In the genomic region with DNA sequence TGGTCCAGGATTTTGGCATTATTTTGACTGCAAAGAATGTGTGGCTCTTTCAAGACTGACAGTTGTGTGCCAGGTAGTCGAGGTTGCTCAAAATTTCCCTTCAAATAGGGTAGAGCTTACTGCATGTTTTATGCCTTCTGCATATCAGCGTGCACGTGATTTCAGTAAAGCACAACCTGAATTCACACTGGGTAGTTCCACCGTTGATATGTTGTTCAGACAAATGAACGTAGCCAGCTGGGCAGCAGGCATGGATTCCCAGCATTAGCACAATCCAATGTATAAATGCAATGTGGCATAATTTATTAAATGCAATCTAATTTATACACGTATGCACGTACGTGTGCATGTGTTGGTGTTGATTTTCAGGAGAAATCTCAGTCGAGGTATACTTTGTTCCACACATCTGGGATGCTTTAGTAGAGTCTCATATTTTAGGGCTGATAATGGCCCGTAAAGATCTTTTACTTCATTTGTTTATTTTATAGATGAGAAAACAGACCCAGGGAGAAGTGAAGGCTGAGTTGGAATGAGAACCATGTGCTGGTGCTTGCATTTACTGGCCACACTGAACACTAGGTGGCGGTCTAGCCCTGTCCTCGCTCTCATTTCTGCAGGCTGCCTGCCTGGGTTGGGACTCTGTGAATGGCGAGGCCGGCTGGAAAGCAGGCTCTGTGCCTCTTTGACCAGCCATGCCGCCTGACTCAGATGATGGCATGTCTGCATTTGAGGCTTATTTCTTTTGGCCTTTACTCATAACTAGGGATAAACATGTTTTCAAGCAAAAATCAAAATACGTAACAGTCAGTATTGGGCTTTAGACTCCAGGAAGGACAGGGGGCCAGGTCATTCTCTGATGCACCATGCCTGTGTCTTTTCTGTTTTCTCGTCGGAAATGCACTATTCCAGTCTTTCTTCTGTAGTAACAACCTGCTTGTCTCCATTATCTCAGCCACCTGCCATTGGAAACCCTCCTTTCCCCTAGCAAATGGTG, we compare ENCODE assay signal across 8 cellular contexts.
DNase-seq lines count a peak whose midpoint lies in the region; ATAC-seq and TF ChIP-seq lines count a peak whose summit lies in the region.

No MANE protein-coding gene starts in this region.

- no peaks in the 10 kb centered on the region for H3K27me3 Mint-ChIP-seq in activated T-helper 2 cell treated with anti-CD3 and anti-CD28 coated beads, Interferon-gamma antibody, Interleukin-2, Interleukin-4, amounts not matched to agents 10 μg/mL and 5 μg/mL and 100 μg/mL, durations not matched to agents 14 hours and 24 hours and 36 hours (ENCODE audit: low read depth)
- no peaks in the 10 kb centered on the region for H3K27me3 Mint-ChIP-seq in osteocyte (ENCODE audit: unreplicated experiment)

- H3K36me3 ChIP-seq in OCI-LY7 (ENCODE audit: insufficient read depth, low read length) = no peaks in the 10 kb centered on the region
- peaks cover 0 to 15% of the 10 kb centered on the region in 2 donors for H3K36me3 ChIP-seq in vagina

- H4K20me1 ChIP-seq in OCI-LY7 (ENCODE audit: insufficient read depth, low read length) = no peaks in the 10 kb centered on the region

- H3K36me3 Mint-ChIP-seq in activated T-helper 2 cell treated with anti-CD3 and anti-CD28 coated beads, Interferon-gamma antibody, Interleukin-2, Interleukin-4, amounts not matched to agents 10 μg/mL and 5 μg/mL and 100 μg/mL, durations not matched to agents 14 hours and 24 hours and 36 hours (ENCODE audit: low read depth) = peaks cover 54% of the 10 kb centered on the region
- H3K36me3 Mint-ChIP-seq in osteocyte (ENCODE audit: unreplicated experiment) = peaks cover 5% of the 10 kb centered on the region

- H3K4me3 ChIP-seq in OCI-LY7 (ENCODE audit: low read depth, low read length, poor library complexity, severe bottlenecking) (no peak overlapping the region), foreskin fibroblast (ENCODE audit: low read depth in 1 of 2, low read length in 2 of 2) (no peak overlapping the region), vagina (no peak overlapping the region)

- H3K4me3 Mint-ChIP-seq in activated T-helper 2 cell treated with anti-CD3 and anti-CD28 coated beads, Interferon-gamma antibody, Interleukin-2, Interleukin-4, amounts not matched to agents 10 μg/mL and 5 μg/mL and 100 μg/mL, durations not matched to agents 14 hours and 24 hours and 36 hours (ENCODE audit: low read depth) = no peak overlapping the region
- H3K4me3 Mint-ChIP-seq in osteocyte (ENCODE audit: unreplicated experiment) = no peak overlapping the region

- H3K27me3 ChIP-seq in vagina = no peaks in the 10 kb centered on the region

- DNase-seq in COR-L47 (lab: John Stamatoyannopoulos, UW) (peak; percentile 56), OCI-LY7 (ENCODE audit: low spot score) (peak; percentile 79), foreskin fibroblast (peak; percentile 76 to 87), osteocyte (ENCODE audit: extremely low spot score, unreplicated experiment) (no peak), vagina (ENCODE audit: extremely low spot score in 2 of 2) (no peak)
- DNase-seq in activated T-helper 2 cell treated with anti-CD3 and anti-CD28 coated beads, Interferon-gamma antibody, Interleukin-2, Interleukin-4, amounts not matched to agents 10 μg/mL and 5 μg/mL and 100 μg/mL, durations not matched to agents 14 hours and 24 hours and 36 hours (ENCODE audit: low spot score) = peak; percentile 15

- intact Hi-C loops in OCI-LY7 (cut with micrococcal nuclease; ENCODE audit: unreplicated experiment) (loop anchor here (1.0 to 5.0 kb wide), 3 partner anchors 47 to 165 kb away; no protein-coding TSS in a partner anchor), vagina (cut with DNase I) (no loop called here)
- intact Hi-C loops in activated T-helper 2 cell treated with anti-CD3 and anti-CD28 coated beads, Interferon-gamma antibody, Interleukin-2, Interleukin-4, amounts not matched to agents 10 μg/mL and 5 μg/mL and 100 μg/mL, durations not matched to agents 14 hours and 24 hours and 36 hours (cut with micrococcal nuclease) = loop anchor here (2.0 kb wide), 1 partner anchor 211 kb away; no protein-coding TSS in a partner anchor

- H3K4me2 ChIP-seq in OCI-LY7 (ENCODE audit: low read length) = no peak overlapping the region

- H3K4me1 Mint-ChIP-seq in activated T-helper 2 cell treated with anti-CD3 and anti-CD28 coated beads, Interferon-gamma antibody, Interleukin-2, Interleukin-4, amounts not matched to agents 10 μg/mL and 5 μg/mL and 100 μg/mL, durations not matched to agents 14 hours and 24 hours and 36 hours (ENCODE audit: low read depth) = peaks cover 1% of the 10 kb centered on the region
- peaks cover 4% of the 10 kb centered on the region for H3K4me1 Mint-ChIP-seq in osteocyte (ENCODE audit: unreplicated experiment)

- H2AFZ ChIP-seq in OCI-LY7 (ENCODE audit: low read length) = no peak overlapping the region

- peak; percentile 94 for TF ChIP-seq CTCF in OCI-LY7 (conservative IDR thresholded peaks at IDR 0.05; ENCODE audit: low read length)
- TF ChIP-seq CTCF in foreskin fibroblast (IDR thresholded peaks at IDR 0.05; ENCODE audit: low read depth, low read length) = peak; percentile 71
- peak; percentile 79 for TF ChIP-seq CTCF in osteocyte (IDR thresholded peaks at IDR 0.05)
- peak; percentile 42 to 59 (median 58) for TF ChIP-seq CTCF in vagina (IDR thresholded peaks at IDR 0.05)

- H3K9me2 ChIP-seq in OCI-LY7 (ENCODE audit: insufficient read depth, low read length) = no peaks in the 10 kb centered on the region

- no peak for TF ChIP-seq POLR2A in vagina (IDR thresholded peaks at IDR 0.05)

- H3K9me3 ChIP-seq in OCI-LY7 (ENCODE audit: low read length) (no peaks in the 10 kb centered on the region), vagina (no peaks in the 10 kb centered on the region)

- H3K79me2 ChIP-seq in OCI-LY7 (ENCODE audit: insufficient read depth, low read depth, low read length) = no peaks in the 10 kb centered on the region

- H3K9me3 Mint-ChIP-seq in activated T-helper 2 cell treated with anti-CD3 and anti-CD28 coated beads, Interferon-gamma antibody, Interleukin-2, Interleukin-4, amounts not matched to agents 10 μg/mL and 5 μg/mL and 100 μg/mL, durations not matched to agents 14 hours and 24 hours and 36 hours = no peaks in the 10 kb centered on the region
- no peaks in the 10 kb centered on the region for H3K9me3 Mint-ChIP-seq in osteocyte (ENCODE audit: unreplicated experiment)

- H3K27ac Mint-ChIP-seq in activated T-helper 2 cell treated with anti-CD3 and anti-CD28 coated beads, Interferon-gamma antibody, Interleukin-2, Interleukin-4, amounts not matched to agents 10 μg/mL and 5 μg/mL and 100 μg/mL, durations not matched to agents 14 hours and 24 hours and 36 hours = no peak overlapping the region
- no peak overlapping the region for H3K27ac Mint-ChIP-seq in osteocyte (ENCODE audit: unreplicated experiment)

- CTCF ChIA-PET in OCI-LY7 (lab: Charles Lee; ENCODE audit: unreplicated experiment) = no interaction called here

- peak; percentile 99 for ATAC-seq in GM19351 (IDR thresholded peaks at IDR 0.05; ENCODE audit: unreplicated experiment)
- ATAC-seq in HG03442 (IDR thresholded peaks at IDR 0.05; ENCODE audit: unreplicated experiment) = peak; percentile 94

- H3K4me1 ChIP-seq in OCI-LY7 (ENCODE audit: insufficient read depth, low read length, poor library complexity, severe bottlenecking) = no peaks in the 10 kb centered on the region
- peaks cover 6% of the 10 kb centered on the region for H3K4me1 ChIP-seq in vagina

- H3K27ac ChIP-seq in OCI-LY7 (ENCODE audit: low read depth, low read length, poor library complexity, severe bottlenecking) = no peak overlapping the region
- no peak overlapping the region for H3K27ac ChIP-seq in vagina

- POLR2A ChIA-PET in OCI-LY7 (lab: Charles Lee) = no interaction called here

- no TSS peak for BruUV-seq in OCI-LY7 (replicated peaks; lab: Mats Ljungman, UMichigan)

Comparison
In these comparisons a context has a peak if more than half of its experiments do, and no peak if none do; other contexts are left out.
1. DNase-seq: peak in COR-L47 (single experiment), OCI-LY7 (single experiment), activated T-helper 2 cell treated with anti-CD3 and anti-CD28 coated beads, Interferon-gamma antibody, Interleukin-2, Interleukin-4, amounts not matched to agents 10 μg/mL and 5 μg/mL and 100 μg/mL, durations not matched to agents 14 hours and 24 hours and 36 hours (single experiment) and foreskin fibroblast (2 of 2); none in osteocyte (single experiment) and vagina (0 of 2).
2. Peak in every context shown above with its lines, with median percentiles within 50 percentile points of each other: CTCF ChIP-seq.